In the genomic region with DNA sequence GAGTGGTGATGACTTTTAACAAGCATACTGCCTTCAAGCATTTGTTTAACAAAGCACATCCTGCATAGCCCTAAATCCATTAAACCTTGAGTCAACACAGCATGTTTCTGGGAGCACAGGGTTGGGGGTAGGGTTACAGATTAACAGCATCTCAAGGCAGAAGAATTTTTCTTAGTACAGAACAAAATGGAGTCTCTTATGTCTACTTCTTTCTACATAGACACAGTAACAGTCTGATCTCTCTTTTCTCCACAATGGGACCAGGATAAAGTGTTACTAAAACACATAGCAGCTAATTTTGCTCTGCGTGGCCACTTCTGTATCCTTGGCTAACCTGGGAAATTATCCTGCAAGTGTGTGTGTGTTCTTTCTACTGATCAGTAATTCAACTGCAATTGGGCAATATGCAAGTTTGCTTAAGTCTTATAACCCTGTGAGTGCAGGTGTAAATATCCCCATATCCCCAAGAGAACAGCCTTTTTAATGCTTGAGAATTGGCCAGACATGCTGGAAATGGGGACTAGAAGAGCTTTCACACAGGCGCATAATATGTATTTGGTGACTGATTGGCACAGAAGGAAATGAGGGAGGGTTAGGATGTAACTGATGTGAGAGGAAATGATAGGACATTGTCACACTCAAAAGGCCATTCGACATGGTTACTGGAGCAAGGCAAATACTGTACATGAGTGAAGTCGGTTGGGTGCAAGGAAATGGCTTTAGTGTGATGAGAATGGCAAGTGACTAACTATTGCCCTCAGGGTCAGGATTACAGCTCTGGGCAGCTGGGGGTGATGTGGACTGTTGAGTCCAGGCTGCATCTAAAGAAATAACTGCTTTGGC, we compare ENCODE assay signal across 1 cellular context.
TF ChIP-seq lines count a peak whose summit lies in the region.

No MANE protein-coding gene starts in this region.

TF ChIP-seq in WTC11, 78 proteins besides CTCF, POLR2A, EP300 and RAD21 (continued from another document):
- TF ChIP-seq, protein P1, sequence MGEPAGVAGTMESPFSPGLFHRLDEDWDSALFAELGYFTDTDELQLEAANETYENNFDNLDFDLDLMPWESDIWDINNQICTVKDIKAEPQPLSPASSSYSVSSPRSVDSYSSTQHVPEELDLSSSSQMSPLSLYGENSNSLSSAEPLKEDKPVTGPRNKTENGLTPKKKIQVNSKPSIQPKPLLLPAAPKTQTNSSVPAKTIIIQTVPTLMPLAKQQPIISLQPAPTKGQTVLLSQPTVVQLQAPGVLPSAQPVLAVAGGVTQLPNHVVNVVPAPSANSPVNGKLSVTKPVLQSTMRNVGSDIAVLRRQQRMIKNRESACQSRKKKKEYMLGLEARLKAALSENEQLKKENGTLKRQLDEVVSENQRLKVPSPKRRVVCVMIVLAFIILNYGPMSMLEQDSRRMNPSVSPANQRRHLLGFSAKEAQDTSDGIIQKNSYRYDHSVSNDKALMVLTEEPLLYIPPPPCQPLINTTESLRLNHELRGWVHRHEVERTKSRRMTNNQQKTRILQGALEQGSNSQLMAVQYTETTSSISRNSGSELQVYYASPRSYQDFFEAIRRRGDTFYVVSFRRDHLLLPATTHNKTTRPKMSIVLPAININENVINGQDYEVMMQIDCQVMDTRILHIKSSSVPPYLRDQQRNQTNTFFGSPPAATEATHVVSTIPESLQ (CRISPR knock-in tag; IDR thresholded peaks at IDR 0.05) = no peak
- TF ChIP-seq, protein P2, sequence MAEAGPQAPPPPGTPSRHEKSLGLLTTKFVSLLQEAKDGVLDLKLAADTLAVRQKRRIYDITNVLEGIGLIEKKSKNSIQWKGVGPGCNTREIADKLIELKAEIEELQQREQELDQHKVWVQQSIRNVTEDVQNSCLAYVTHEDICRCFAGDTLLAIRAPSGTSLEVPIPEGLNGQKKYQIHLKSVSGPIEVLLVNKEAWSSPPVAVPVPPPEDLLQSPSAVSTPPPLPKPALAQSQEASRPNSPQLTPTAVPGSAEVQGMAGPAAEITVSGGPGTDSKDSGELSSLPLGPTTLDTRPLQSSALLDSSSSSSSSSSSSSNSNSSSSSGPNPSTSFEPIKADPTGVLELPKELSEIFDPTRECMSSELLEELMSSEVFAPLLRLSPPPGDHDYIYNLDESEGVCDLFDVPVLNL (CRISPR knock-in tag; IDR thresholded peaks at IDR 0.05; ENCODE audit: borderline replicate concordance, low read depth) = no peak
- 0 out of 2 replicates have a peak, but pooled peaks have one; percentile 26 for TF ChIP-seq ZNF423 (CRISPR knock-in tag; IDR thresholded peaks at IDR 0.05)
- TF ChIP-seq, protein P3, sequence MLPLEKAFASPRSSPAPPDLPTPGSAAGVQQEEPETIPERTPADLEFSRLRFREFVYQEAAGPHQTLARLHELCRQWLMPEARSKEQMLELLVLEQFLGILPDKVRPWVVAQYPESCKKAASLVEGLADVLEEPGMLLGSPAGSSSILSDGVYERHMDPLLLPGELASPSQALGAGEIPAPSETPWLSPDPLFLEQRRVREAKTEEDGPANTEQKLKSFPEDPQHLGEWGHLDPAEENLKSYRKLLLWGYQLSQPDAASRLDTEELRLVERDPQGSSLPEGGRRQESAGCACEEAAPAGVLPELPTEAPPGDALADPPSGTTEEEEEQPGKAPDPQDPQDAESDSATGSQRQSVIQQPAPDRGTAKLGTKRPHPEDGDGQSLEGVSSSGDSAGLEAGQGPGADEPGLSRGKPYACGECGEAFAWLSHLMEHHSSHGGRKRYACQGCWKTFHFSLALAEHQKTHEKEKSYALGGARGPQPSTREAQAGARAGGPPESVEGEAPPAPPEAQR (CRISPR knock-in tag; IDR thresholded peaks at IDR 0.05) = 0 out of 2 replicates have a peak, but pooled peaks have one; percentile 40
- TF ChIP-seq CREB1 (CRISPR knock-in tag; IDR thresholded peaks at IDR 0.05) = no peak
- TF ChIP-seq, protein P4, sequence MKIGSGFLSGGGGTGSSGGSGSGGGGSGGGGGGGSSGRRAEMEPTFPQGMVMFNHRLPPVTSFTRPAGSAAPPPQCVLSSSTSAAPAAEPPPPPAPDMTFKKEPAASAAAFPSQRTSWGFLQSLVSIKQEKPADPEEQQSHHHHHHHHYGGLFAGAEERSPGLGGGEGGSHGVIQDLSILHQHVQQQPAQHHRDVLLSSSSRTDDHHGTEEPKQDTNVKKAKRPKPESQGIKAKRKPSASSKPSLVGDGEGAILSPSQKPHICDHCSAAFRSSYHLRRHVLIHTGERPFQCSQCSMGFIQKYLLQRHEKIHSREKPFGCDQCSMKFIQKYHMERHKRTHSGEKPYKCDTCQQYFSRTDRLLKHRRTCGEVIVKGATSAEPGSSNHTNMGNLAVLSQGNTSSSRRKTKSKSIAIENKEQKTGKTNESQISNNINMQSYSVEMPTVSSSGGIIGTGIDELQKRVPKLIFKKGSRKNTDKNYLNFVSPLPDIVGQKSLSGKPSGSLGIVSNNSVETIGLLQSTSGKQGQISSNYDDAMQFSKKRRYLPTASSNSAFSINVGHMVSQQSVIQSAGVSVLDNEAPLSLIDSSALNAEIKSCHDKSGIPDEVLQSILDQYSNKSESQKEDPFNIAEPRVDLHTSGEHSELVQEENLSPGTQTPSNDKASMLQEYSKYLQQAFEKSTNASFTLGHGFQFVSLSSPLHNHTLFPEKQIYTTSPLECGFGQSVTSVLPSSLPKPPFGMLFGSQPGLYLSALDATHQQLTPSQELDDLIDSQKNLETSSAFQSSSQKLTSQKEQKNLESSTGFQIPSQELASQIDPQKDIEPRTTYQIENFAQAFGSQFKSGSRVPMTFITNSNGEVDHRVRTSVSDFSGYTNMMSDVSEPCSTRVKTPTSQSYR (CRISPR knock-in tag; IDR thresholded peaks at IDR 0.05) = no peak
- no peak for TF ChIP-seq NFE2L1 (CRISPR knock-in tag; IDR thresholded peaks at IDR 0.05)
- no peak for TF ChIP-seq ZNF263 (CRISPR knock-in tag; IDR thresholded peaks at IDR 0.05; ENCODE audit: low read depth)
TF ChIP-seq in WTC11: peak in this region for 2.
